In genomic region chr16:21501223-21501868, GRCh38 we compare ENCODE assay signal across 8 cellular contexts.
DNase-seq lines count a peak whose midpoint lies in the region; ATAC-seq and TF ChIP-seq lines count a peak whose summit lies in the region.
"Not testable (repeated sequence)": the region's sequence is repeated elsewhere in the genome, so short reads cannot be mapped to it uniquely, and the experiment has no call there.

No MANE protein-coding gene starts in this region.

- WGBS in H9 (ENCODE audit: extremely low coverage, insufficient read length, low lambda C conversion rate), result no CpG with 5 or more reads among the region's 51 CpGs
- under 1% methylated on average over 37 of the region's 51 CpGs for WGBS in HUES64

- not testable (repeated sequence) for H4K8ac ChIP-seq in H9 (replicated peaks; ENCODE audit: insufficient read length, low read depth, low read length)

- not testable (repeated sequence) for H4K91ac ChIP-seq in H9 (ENCODE audit: insufficient read length, low read depth, low read length)

- not testable (repeated sequence) for H2BK15ac ChIP-seq in H9 (ENCODE audit: low read depth, low read length)

- H3K4me3 ChIP-seq in HUES64 (ENCODE audit: low read length) (peak overlapping the region; percentile 75), foreskin fibroblast (ENCODE audit: low read depth in 1 of 2, low read length in 2 of 2) (peak overlapping the region; percentile 66 to 69)

- H3K36me3 ChIP-seq in HUES64 (ENCODE audit: insufficient read depth, low read length), result not testable (repeated sequence)

- not testable (repeated sequence) for H3K14ac ChIP-seq in H9 (ENCODE audit: insufficient read depth, low read length)

- H3K23me2 ChIP-seq in H9 (ENCODE audit: insufficient read length, low read depth, low read length, poor library complexity, severe bottlenecking), result not testable (repeated sequence)

- H2AK5ac ChIP-seq in H9 (ENCODE audit: insufficient read length, low read length), result not testable (repeated sequence)

- H3K4me2 ChIP-seq in H9 (ENCODE audit: insufficient read depth, insufficient read length, low read length), result not testable (repeated sequence)

- H3K4me1 Mint-ChIP-seq in H9, result peaks cover 10 to 11% of the 10 kb centered on the region in 2 experiments
- not testable (repeated sequence) for H3K4me1 Mint-ChIP-seq in activated naive CD4-positive, alpha-beta T cell treated with anti-CD3 and anti-CD28 coated beads, Interleukin-2, amount 50 U/mL, for 24 hours; nephron
- H3K4me1 Mint-ChIP-seq in stimulated activated effector memory CD8-positive, alpha-beta T cell treated with anti-CD3 and anti-CD28 coated beads, Interleukin-12 subunit alpha, Interleukin-12 subunit beta, amount 100 ng/mL, for 72 hours, result peaks cover 19% of the 10 kb centered on the region

- H3K36me3 Mint-ChIP-seq in H9 (ENCODE audit: insufficient read depth in 1 of 3, low read depth in 3 of 3), result peaks cover 4 to 12% (median 9%) of the 10 kb centered on the region in 3 experiments; a peak in 6 of 7 replicates
- H3K36me3 Mint-ChIP-seq in activated naive CD4-positive, alpha-beta T cell treated with anti-CD3 and anti-CD28 coated beads, Interleukin-2, amount 50 U/mL, for 24 hours; nephron (ENCODE audit: low read depth): not testable (repeated sequence)
- peaks cover 46% of the 10 kb centered on the region for H3K36me3 Mint-ChIP-seq in stimulated activated effector memory CD8-positive, alpha-beta T cell treated with anti-CD3 and anti-CD28 coated beads, Interleukin-12 subunit alpha, Interleukin-12 subunit beta, amount 100 ng/mL, for 72 hours

- H4K5ac ChIP-seq in H9 (ENCODE audit: insufficient read length, low read depth, low read length), result not testable (repeated sequence)

- H3K27ac Mint-ChIP-seq in H9 (peak overlapping the region; percentile 70 to 95 (median 94); a peak in 5 of 7 replicates), nephron (peak overlapping the region in 2 of 3 experiments; percentile 89 to 92)
- peak overlapping the region; percentile 94 for H3K27ac Mint-ChIP-seq in activated naive CD4-positive, alpha-beta T cell treated with anti-CD3 and anti-CD28 coated beads, Interleukin-2, amount 50 U/mL, for 24 hours
- peak overlapping the region; percentile 93 for H3K27ac Mint-ChIP-seq in stimulated activated effector memory CD8-positive, alpha-beta T cell treated with anti-CD3 and anti-CD28 coated beads, Interleukin-12 subunit alpha, Interleukin-12 subunit beta, amount 100 ng/mL, for 72 hours

- not testable (repeated sequence) for H3K9ac ChIP-seq in H9 (ENCODE audit: extremely low read depth, insufficient read length, low read length)
- peak overlapping the region; percentile 93 for H3K9ac ChIP-seq in HUES64 (ENCODE audit: low read depth, low read length)

- not testable (repeated sequence) for H3K79me1 ChIP-seq in H9 (ENCODE audit: insufficient read depth, low read depth, low read length, poor library complexity, severe bottlenecking)

- not testable (repeated sequence) for H2BK5ac ChIP-seq in H9 (ENCODE audit: insufficient read length, low read length)

- not testable (repeated sequence) for H3T11ph ChIP-seq in H9 (ENCODE audit: low read length)

- H3K27me3 Mint-ChIP-seq in H9 (ENCODE audit: low read depth); activated naive CD4-positive, alpha-beta T cell treated with anti-CD3 and anti-CD28 coated beads, Interleukin-2, amount 50 U/mL, for 24 hours; nephron (ENCODE audit: low read depth): not testable (repeated sequence)

- not testable (repeated sequence) for H2BK20ac ChIP-seq in H9 (ENCODE audit: low read depth, low read length, poor library complexity, severe bottlenecking)

- not testable (repeated sequence) for H3K9me3 Mint-ChIP-seq in H9; activated naive CD4-positive, alpha-beta T cell treated with anti-CD3 and anti-CD28 coated beads, Interleukin-2, amount 50 U/mL, for 24 hours; nephron; stimulated activated effector memory CD8-positive, alpha-beta T cell treated with anti-CD3 and anti-CD28 coated beads, Interleukin-12 subunit alpha, Interleukin-12 subunit beta, amount 100 ng/mL, for 72 hours

- H3K56ac ChIP-seq in H9 (ENCODE audit: insufficient read length, low read depth, low read length), result not testable (repeated sequence)

- H2BK12ac ChIP-seq in H9 (ENCODE audit: insufficient read length, low read depth, low read length), result not testable (repeated sequence)

- H3K27me3 ChIP-seq in H9 (ENCODE audit: insufficient read depth, low read length); HUES64 (ENCODE audit: insufficient read depth, low read length): not testable (repeated sequence)

- ATAC-seq in stimulated activated effector memory CD8-positive, alpha-beta T cell treated with anti-CD3 and anti-CD28 coated beads, Interleukin-12 subunit alpha, Interleukin-12 subunit beta, amount 100 ng/mL, for 72 hours, result peak; percentile 82

- TF ChIP-seq CTCF in H9 (conservative IDR thresholded peaks at IDR 0.05); foreskin fibroblast (IDR thresholded peaks at IDR 0.05; ENCODE audit: low read depth, low read length); nephron (IDR thresholded peaks at IDR 0.05; ENCODE audit: unreplicated experiment in 3 of 3): not testable (repeated sequence)

- H2AFZ ChIP-seq in H9 (ENCODE audit: low read length), result not testable (repeated sequence)

- peak; percentile 65 for DNase-seq in Daoy (ENCODE audit: low read depth)
- not testable (repeated sequence) for DNase-seq in H9
- peak in 4 of 5 donors; percentile 52 to 81 (median 70) for DNase-seq in T-helper 1 cell
- DNase-seq in foreskin fibroblast, result peak in 1 of 2 donors; percentile 78
- peak in 1 of 2 donors; percentile 70 for DNase-seq in stimulated activated effector memory CD8-positive, alpha-beta T cell treated with anti-CD3 and anti-CD28 coated beads, Interleukin-12 subunit alpha, Interleukin-12 subunit beta, amount 100 ng/mL, for 72 hours (ENCODE audit: low spot score in 2 of 2)

- H3K27ac ChIP-seq in H9 (ENCODE audit: insufficient read length, low read depth, low read length), result not testable (repeated sequence)
- peak overlapping the region; percentile 97 for H3K27ac ChIP-seq in HUES64 (ENCODE audit: low read depth, low read length)

- not testable (repeated sequence) for H3K79me2 ChIP-seq in H9 (ENCODE audit: insufficient read depth, low read length)

- H3K4me3 Mint-ChIP-seq in H9 (peak overlapping the region; percentile 86 to 89), nephron (peak overlapping the region; percentile 86 to 94 (median 94))
- peak overlapping the region; percentile 88 for H3K4me3 Mint-ChIP-seq in activated naive CD4-positive, alpha-beta T cell treated with anti-CD3 and anti-CD28 coated beads, Interleukin-2, amount 50 U/mL, for 24 hours
- H3K4me3 Mint-ChIP-seq in stimulated activated effector memory CD8-positive, alpha-beta T cell treated with anti-CD3 and anti-CD28 coated beads, Interleukin-12 subunit alpha, Interleukin-12 subunit beta, amount 100 ng/mL, for 72 hours, result peak overlapping the region; percentile 81

- not testable (repeated sequence) for H2BK120ac ChIP-seq in H9 (ENCODE audit: low read depth, low read length, poor library complexity, severe bottlenecking)

- H3K9me3 ChIP-seq in H9 (ENCODE audit: control insufficient read depth, low read depth, low read length); HUES64 (ENCODE audit: insufficient read depth, low read depth, low read length): not testable (repeated sequence)

- H4K20me1 ChIP-seq in H9 (ENCODE audit: control insufficient read depth, insufficient read depth, insufficient read length), result not testable (repeated sequence)

- H3K4ac ChIP-seq in H9 (ENCODE audit: low read depth, low read length), result not testable (repeated sequence)

- H3K4me1 ChIP-seq in H9 (ENCODE audit: insufficient read depth, low read length); HUES64 (ENCODE audit: insufficient read depth, low read length): not testable (repeated sequence)

- H3K18ac ChIP-seq in H9 (ENCODE audit: insufficient read length, low read depth, low read length), result not testable (repeated sequence)

- H3K23ac ChIP-seq in H9 (ENCODE audit: insufficient read length, low read depth, low read length), result not testable (repeated sequence)
